ENCODE assay signal across 8 cellular contexts in genomic region chr2:224952942-224953657, GRCh38.
DNase-seq lines count a peak whose midpoint lies in the region; ATAC-seq, FAIRE-seq and TF ChIP-seq lines count a peak whose summit lies in the region.

No MANE protein-coding gene starts in this region.

- no peaks in the 10 kb centered on the region for H4K20me1 ChIP-seq in BLaER1

- H3K4me3 ChIP-seq in BLaER1 (no peak overlapping the region), prostate gland (no peak overlapping the region)

- no peak for TF ChIP-seq POLR2A in prostate gland (IDR thresholded peaks at IDR 0.05)

- H3K27ac ChIP-seq in BLaER1 (no peak overlapping the region), prostate gland (no peak overlapping the region)

- intact Hi-C loops in natural killer cell (cut with micrococcal nuclease), result no loop called here
- intact Hi-C loops in prostate gland (cut with DNase I), result no loop called here

- peak overlapping the region; percentile 48 for H3K4me3 Mint-ChIP-seq in T-helper 1 cell treated with Interleukin-12 subunit alpha and Interleukin-12 subunit beta and Interleukin-4 antibody, amounts not matched to agents 30 μg/mL and 1 μg/mL, for 36 hours
- peak overlapping the region; percentile 77 for H3K4me3 Mint-ChIP-seq in natural killer cell

- H3K4me2 ChIP-seq in BLaER1, result peak overlapping the region; percentile 42

- WGBS in prostate gland, result 91% methylated on average over 6 of the region's 6 CpGs

- H3K4me1 Mint-ChIP-seq in T-helper 1 cell treated with Interleukin-12 subunit alpha and Interleukin-12 subunit beta and Interleukin-4 antibody, amounts not matched to agents 30 μg/mL and 1 μg/mL, for 36 hours (ENCODE audit: low read depth), result peaks cover 73% of the 10 kb centered on the region
- peaks cover 73 to 84% of the 10 kb centered on the region in 2 donors for H3K4me1 Mint-ChIP-seq in natural killer cell

- H3K9ac ChIP-seq in BLaER1, result no peak overlapping the region

- FAIRE-seq in urothelium cell line (lab: Jason Lieb, UNC), result no peak

- H3K27me3 Mint-ChIP-seq in T-helper 1 cell treated with Interleukin-12 subunit alpha and Interleukin-12 subunit beta and Interleukin-4 antibody, amounts not matched to agents 30 μg/mL and 1 μg/mL, for 36 hours (ENCODE audit: low read depth), result no peaks in the 10 kb centered on the region
- no peaks in the 10 kb centered on the region for H3K27me3 Mint-ChIP-seq in natural killer cell (ENCODE audit: low read depth in 2 of 2)

- H3K27me3 ChIP-seq in BLaER1 (no peaks in the 10 kb centered on the region), prostate gland (replicated peaks; ENCODE audit: insufficient read depth) (no peaks in the 10 kb centered on the region)

- H3K4me1 ChIP-seq in BLaER1 (peaks cover 72% of the 10 kb centered on the region), prostate gland (replicated peaks) (no peaks in the 10 kb centered on the region)

- H3K27ac Mint-ChIP-seq in T-helper 1 cell treated with Interleukin-12 subunit alpha and Interleukin-12 subunit beta and Interleukin-4 antibody, amounts not matched to agents 30 μg/mL and 1 μg/mL, for 36 hours, result peak overlapping the region; percentile 72
- H3K27ac Mint-ChIP-seq in natural killer cell, result peak overlapping the region; percentile 85 to 87

- H3K36me3 ChIP-seq in BLaER1 (0 out of 2 replicates have a peak, but pooled peaks cover 7% of the 10 kb centered on the region), prostate gland (no peaks in the 10 kb centered on the region)

- no peak for TF ChIP-seq CTCF in natural killer cell (IDR thresholded peaks at IDR 0.05)
- no peak for TF ChIP-seq CTCF in prostate gland (IDR thresholded peaks at IDR 0.05)

- peaks cover 44% of the 10 kb centered on the region for H3K36me3 Mint-ChIP-seq in T-helper 1 cell treated with Interleukin-12 subunit alpha and Interleukin-12 subunit beta and Interleukin-4 antibody, amounts not matched to agents 30 μg/mL and 1 μg/mL, for 36 hours (ENCODE audit: low read depth)
- H3K36me3 Mint-ChIP-seq in natural killer cell, result no peaks in the 10 kb centered on the region

- H3K9me3 ChIP-seq in BLaER1, result peaks cover 9% of the 10 kb centered on the region; the same call in 1 of the 2 replicates
- H3K9me3 ChIP-seq in prostate gland, result no peaks in the 10 kb centered on the region

- ATAC-seq in GM19023 (IDR thresholded peaks at IDR 0.05; ENCODE audit: unreplicated experiment) (peak; percentile 39), HG03066 (IDR thresholded peaks at IDR 0.05; ENCODE audit: low read depth, unreplicated experiment) (peak; percentile 56), natural killer cell (peak; percentile 80 to 89 (median 88))

- H3K9me3 Mint-ChIP-seq in T-helper 1 cell treated with Interleukin-12 subunit alpha and Interleukin-12 subunit beta and Interleukin-4 antibody, amounts not matched to agents 30 μg/mL and 1 μg/mL, for 36 hours, result peaks cover 3% of the 10 kb centered on the region
- H3K9me3 Mint-ChIP-seq in natural killer cell, result peaks cover 3% of the 10 kb centered on the region in 2 donors

- DNase-seq in natural killer cell, result no peak
- no peak for DNase-seq in NCI-H1417 treated with DMSO at 0.1 percent for 48 hours (lab: John Stamatoyannopoulos, UW)
- DNase-seq in prostate gland (ENCODE audit: low spot score), result no peak
- no peak for DNase-seq in urothelium cell line (ENCODE audit: low spot score)
